10 cellular contexts compared by ENCODE assay signal in the genomic region with DNA sequence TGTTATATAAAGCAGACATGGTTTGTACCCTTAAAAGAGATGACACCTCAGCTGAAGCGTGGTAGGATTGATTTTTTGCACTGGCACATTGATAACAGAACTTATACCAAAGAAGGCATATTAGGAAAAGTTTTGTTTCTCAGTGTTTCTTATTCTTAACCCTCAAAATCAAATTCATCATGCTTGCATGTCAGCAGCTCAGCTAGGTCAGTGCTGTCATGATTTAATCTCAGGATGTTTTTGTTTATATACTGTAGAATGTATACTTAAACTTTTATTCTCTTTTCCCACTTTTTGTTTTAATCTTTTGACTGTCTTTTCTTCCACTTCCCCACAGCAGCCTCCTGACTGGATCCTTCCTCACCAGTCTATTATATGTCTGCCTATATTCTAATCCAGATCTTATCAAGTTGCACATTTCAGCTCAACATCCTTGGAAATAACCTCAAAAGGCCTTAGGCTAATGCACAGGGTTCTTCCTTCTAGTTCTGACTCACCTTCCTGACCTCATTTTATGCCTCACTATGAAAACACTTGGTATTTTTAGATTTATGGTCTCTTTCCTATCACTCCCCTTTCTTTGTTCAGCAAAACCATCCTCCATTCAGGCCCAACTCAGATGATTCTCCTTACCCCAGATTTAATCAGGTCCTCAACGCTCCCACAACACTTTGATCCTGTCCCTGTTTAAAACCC. TPM values are rescaled to one million over a fixed set of nuclear protein-coding genes. Genes with fewer than 3 reads are reported as not detected.
DNase-seq lines count a peak whose midpoint lies in the region; ATAC-seq and TF ChIP-seq lines count a peak whose summit lies in the region.
"Had no signal": no experiment of that assay in that cellular context is flagged by ENCODE, and none has a peak within 500 bp of the region (broad histone marks: within the 10 kb centered on the region; RNA-seq: fewer than 3 reads in every experiment).

No MANE protein-coding gene starts in this region.

- peaks cover 7 to 34% (median 22%) of the 10 kb centered on the region in 3 donors for H3K4me1 Mint-ChIP-seq in T-cell

- in situ Hi-C loops in Caki2 (cut with HindIII; ENCODE audit: low pct_unique_long_range_greater_than_20kb, low sequenced_read_pairs), result no loop called here

- peaks cover 63% of the 10 kb centered on the region for H3K36me3 Mint-ChIP-seq in T-cell

- H3K27ac Mint-ChIP-seq in T-cell, result peak overlapping the region; percentile 31 to 73

- no peaks in the 10 kb centered on the region for H3K27me3 Mint-ChIP-seq in T-cell

- H3K36me3 ChIP-seq in upper lobe of right lung, result peaks cover 76% of the 10 kb centered on the region

- intact Hi-C loops in upper lobe of right lung (cut with DNase I), result no loop called here

- DNase-seq in Caki2 (ENCODE audit: low read depth) (peak; percentile 59), T-cell (no peak), hepatic stellate cell (ENCODE audit: low spot score) (peak; percentile 48), RPMI8226 (no peak), NCI-H526 treated with DMSO at 0.1 percent for 48 hours (lab: John Stamatoyannopoulos, UW) (no peak), upper lobe of right lung (no peak)
- DNase-seq: anterior cingulate cortex, NCI-H1092 had no signal

- H3K9me3 ChIP-seq in upper lobe of right lung, result no peaks in the 10 kb centered on the region

- peak; percentile 59 for ATAC-seq in HG02571 (IDR thresholded peaks at IDR 0.05; ENCODE audit: unreplicated experiment)
- ATAC-seq in T-cell (replicated peaks in 1 of 4), result peak in 1 of 4 experiments; percentile 19
- no peak for ATAC-seq in GM21619 (IDR thresholded peaks at IDR 0.05; ENCODE audit: unreplicated experiment)
- no peak for ATAC-seq in upper lobe of right lung

- H3K4me3 ChIP-seq in upper lobe of right lung, result no peak overlapping the region

- no peaks in the 10 kb centered on the region for H3K9me3 Mint-ChIP-seq in T-cell

- H3K27ac ChIP-seq in upper lobe of right lung, result no peak overlapping the region

- POLR2A ChIA-PET in T-cell (lab: Charles Lee), result no interaction called here

- CTCF ChIA-PET in T-cell (lab: Charles Lee), result no interaction called here

- peaks cover 13% of the 10 kb centered on the region for H3K4me1 ChIP-seq in upper lobe of right lung

- no peak for TF ChIP-seq CTCF in upper lobe of right lung (IDR thresholded peaks at IDR 0.05)

- H3K4me3 Mint-ChIP-seq in T-cell, result no peak overlapping the region

- H3K27me3 ChIP-seq in upper lobe of right lung, result no peaks in the 10 kb centered on the region

RNA-seq across cellular contexts. Expression of gene HEBP2, which starts 7.1 kb away (rescaled TPM):
- total RNA-seq in Caki2 (2014; rRNA removed; shearing (Covaris generic); ENCODE audit: low replicate concordance), result 96.3 and 103 TPM in 2 replicates
- total RNA-seq in T-cell (10 to 100 TPM; 18.8 to 54.0 (median 45.7) TPM), upper lobe of right lung (41.9 TPM)

RNA-seq across cellular contexts. Expression of gene SMIM28, which starts 33.4 kb away (rescaled TPM):
- not detected in 2 replicates for total RNA-seq in Caki2 (2014; rRNA removed; shearing (Covaris generic); ENCODE audit: low replicate concordance)
- total RNA-seq in T-cell (not detected), upper lobe of right lung (not detected)

Comparison
In these comparisons a context has a peak if more than half of its experiments do, and no peak if none do; other contexts are left out.
1. DNase-seq: peak in Caki2 (single experiment) and hepatic stellate cell (single experiment); none in T-cell (0 of 34), RPMI8226 (single experiment), NCI-H526 treated with DMSO at 0.1 percent for 48 hours (single experiment) and upper lobe of right lung (single experiment).